ENCODE assay signal across 8 cellular contexts in the genomic region with DNA sequence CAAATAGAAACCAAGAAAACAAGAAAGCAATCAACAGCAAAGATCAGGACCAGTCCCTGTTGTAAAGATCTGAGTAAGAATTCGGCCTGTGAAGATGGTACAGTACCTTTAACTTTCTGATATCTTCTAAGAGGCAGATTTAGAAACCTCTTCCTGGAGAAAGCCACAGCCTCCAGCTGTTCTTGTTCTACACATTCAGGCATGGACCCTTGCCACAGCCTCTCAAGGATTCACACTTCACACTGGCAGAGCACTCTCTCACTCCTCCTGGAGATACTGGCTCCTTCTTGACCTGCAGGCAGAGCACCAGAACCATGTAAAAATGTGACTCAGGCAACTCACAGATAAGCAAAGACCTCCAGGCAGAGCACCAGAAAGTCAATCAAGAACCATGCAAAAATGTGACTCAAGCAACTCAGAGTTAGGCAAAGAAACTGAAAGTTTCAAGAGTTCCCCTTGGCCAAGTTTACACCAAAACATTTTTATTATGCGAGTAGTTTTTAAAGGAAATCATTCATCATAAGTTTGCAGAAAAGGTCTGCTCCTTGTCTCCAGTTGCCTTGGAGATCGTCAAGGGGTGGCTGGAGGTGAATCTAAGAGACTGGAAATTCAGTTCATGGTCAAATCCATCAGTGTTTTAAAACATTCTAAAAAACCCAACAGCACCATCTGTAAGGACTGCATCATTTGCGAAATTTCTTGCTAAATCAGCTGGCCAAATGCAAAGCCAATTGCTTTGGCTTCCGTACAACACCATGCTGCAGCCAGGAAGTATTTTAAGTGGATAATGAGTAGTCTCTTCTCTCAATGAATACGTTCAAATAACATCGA.
DNase-seq lines count a peak whose midpoint lies in the region; ATAC-seq and TF ChIP-seq lines count a peak whose summit lies in the region.

No MANE protein-coding gene starts in this region.

- H3K36me3 Mint-ChIP-seq in T-cell, result no peaks in the 10 kb centered on the region
- no peaks in the 10 kb centered on the region for H3K36me3 Mint-ChIP-seq in natural killer cell

- peak; percentile 45 for DNase-seq in DMS153 (lab: John Stamatoyannopoulos, UW)
- peak in 18 of 34 experiments; percentile 3 to 28 (median 14) for DNase-seq in T-cell
- DNase-seq in dedifferentiated amniotic fluid mesenchymal stem cell (ENCODE audit: extremely low spot score), result peak; percentile 56
- peak; percentile 54 for DNase-seq in natural killer cell
- DNase-seq in G401 (ENCODE audit: low spot score), result no peak
- no peak for DNase-seq in COLO668 (lab: John Stamatoyannopoulos, UW; ENCODE audit: unreplicated experiment)

- peaks cover 0 to 3% (median 0%) of the 10 kb centered on the region in 3 donors for H3K9me3 Mint-ChIP-seq in T-cell
- no peaks in the 10 kb centered on the region for H3K9me3 Mint-ChIP-seq in natural killer cell

- peaks cover 87 to 97% (median 95%) of the 10 kb centered on the region in 3 donors for H3K4me1 Mint-ChIP-seq in T-cell
- peaks cover 98 to 100% of the 10 kb centered on the region in 2 donors for H3K4me1 Mint-ChIP-seq in natural killer cell

- TF ChIP-seq CTCF in natural killer cell (IDR thresholded peaks at IDR 0.05), result no peak

- POLR2A ChIA-PET in T-cell (lab: Charles Lee), result no interaction called here

- H3K27me3 Mint-ChIP-seq in T-cell (no peaks in the 10 kb centered on the region), natural killer cell (ENCODE audit: low read depth in 2 of 2) (no peaks in the 10 kb centered on the region)

- H3K27ac Mint-ChIP-seq in T-cell, result peak overlapping the region; percentile 90 to 92
- peak overlapping the region; percentile 87 to 90 for H3K27ac Mint-ChIP-seq in natural killer cell

- ATAC-seq in GM19324 (IDR thresholded peaks at IDR 0.05; ENCODE audit: low FRiP score, unreplicated experiment) (peak; percentile 60), HG03342 (IDR thresholded peaks at IDR 0.05; ENCODE audit: unreplicated experiment) (peak; percentile 66), T-cell (replicated peaks in 1 of 4) (peak; percentile 67 to 76 (median 76)), natural killer cell (peak; percentile 65 to 73 (median 67))

- peak overlapping the region; percentile 51 to 76 (median 70) for H3K4me3 Mint-ChIP-seq in T-cell
- H3K4me3 Mint-ChIP-seq in natural killer cell, result peak overlapping the region; percentile 90

- intact Hi-C loops in natural killer cell (cut with micrococcal nuclease), result loop anchor here (1.0 to 5.0 kb wide), 5 partner anchors 10 to 161 kb away; a partner anchor contains a TSS

- in situ Hi-C loops in G401 (cut with HindIII; ENCODE audit: low sequenced_read_pairs), result no loop called here

- CTCF ChIA-PET in T-cell (lab: Charles Lee), result no interaction called here

Comparison
In these comparisons a context has a peak if more than half of its experiments do, and no peak if none do; other contexts are left out.
1. DNase-seq: peak in DMS153 (single experiment), T-cell (18 of 34), dedifferentiated amniotic fluid mesenchymal stem cell (single experiment) and natural killer cell (single experiment); none in G401 (single experiment) and COLO668 (single experiment).
2. Peak in every context shown above with its lines, with median percentiles within 50 percentile points of each other: ATAC-seq.